In the genomic region with DNA sequence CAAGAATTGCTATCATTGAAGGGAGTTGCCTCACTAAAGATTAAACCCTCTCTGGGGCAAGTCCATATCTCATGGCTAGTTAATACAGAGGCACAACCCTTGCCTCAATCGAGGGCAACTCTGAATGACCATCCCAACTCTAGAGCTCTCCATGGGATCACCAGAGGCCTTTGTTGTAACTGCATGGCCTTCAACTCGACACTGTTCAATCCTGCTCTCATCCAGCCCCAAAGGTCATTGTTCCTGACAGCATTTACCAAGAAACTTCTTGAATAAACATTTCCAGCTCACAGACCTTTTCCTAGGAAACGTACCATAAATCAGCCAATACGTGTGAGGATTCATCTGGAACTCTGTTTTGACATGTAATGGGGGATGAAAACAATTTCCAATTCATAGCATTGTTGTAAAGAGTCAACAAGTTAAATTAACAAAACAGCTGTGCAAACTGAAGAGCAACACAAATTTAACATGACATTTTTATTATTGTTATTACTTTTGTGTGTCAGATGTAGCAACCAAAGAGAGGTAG, we compare ENCODE assay signal across 25 cellular contexts.
"Had no signal": no experiment of that assay in that cellular context is flagged by ENCODE, and none has a peak within 500 bp of the region (broad histone marks: within the 10 kb centered on the region; RNA-seq: fewer than 3 reads in every experiment).

No MANE protein-coding gene starts in this region.

- H3K27me3 Mint-ChIP-seq: progenitor cell of endocrine pancreas; stimulated activated naive B cell treated with anti-CD40 and anti-IgM and Interleukin-4, amounts not matched to agents 10 μg/mL and 1 μg/mL and 100 μg/mL, for 72 hours had no signal

- H2AFZ ChIP-seq: hepatocyte had no signal

- H3K27me3 ChIP-seq: hepatocyte, ovary, testis, tibial nerve, upper lobe of right lung, vagina had no signal

- H3K9me3 ChIP-seq: ovary, testis, tibial nerve, upper lobe of right lung, vagina had no signal

- ATAC-seq: mucosa of descending colon; naive thymus-derived CD8-positive, alpha-beta T cell; right cardiac atrium; stimulated activated naive CD8-positive, alpha-beta T cell treated with anti-CD3 and anti-CD28 coated beads, Interleukin-15, amount 100 ng/mL, for 72 hours; upper lobe of right lung had no signal

- H3K27ac Mint-ChIP-seq: endodermal cell; naive thymus-derived CD8-positive, alpha-beta T cell; progenitor cell of endocrine pancreas; stimulated activated naive B cell treated with anti-CD40 and anti-IgM and Interleukin-4, amounts not matched to agents 10 μg/mL and 1 μg/mL and 100 μg/mL, for 72 hours had no signal

- H3K4me1 Mint-ChIP-seq: naive thymus-derived CD8-positive, alpha-beta T cell; stimulated activated naive B cell treated with anti-CD40 and anti-IgM and Interleukin-4, amounts not matched to agents 10 μg/mL and 1 μg/mL and 100 μg/mL, for 72 hours; stimulated activated naive CD8-positive, alpha-beta T cell treated with anti-CD3 and anti-CD28 coated beads, Interleukin-15, amount 100 ng/mL, for 72 hours had no signal

- H3K4me3 ChIP-seq: coronary artery, hepatocyte, mucosa of descending colon, ovary, testis, tibial nerve, upper lobe of right lung, vagina had no signal

- H3K27ac ChIP-seq: coronary artery, hepatocyte, ovary, testis, tibial nerve, upper lobe of right lung, vagina had no signal

- H3K4me3 Mint-ChIP-seq: endodermal cell; naive thymus-derived CD8-positive, alpha-beta T cell; neural crest cell; stimulated activated naive B cell treated with anti-CD40 and anti-IgM and Interleukin-4, amounts not matched to agents 10 μg/mL and 1 μg/mL and 100 μg/mL, for 72 hours; stimulated activated naive CD8-positive, alpha-beta T cell treated with anti-CD3 and anti-CD28 coated beads, Interleukin-15, amount 100 ng/mL, for 72 hours had no signal

- DNase-seq: effector CD4-positive, alpha-beta T cell; endodermal cell; erythroblast; foreskin melanocyte; head of caudate nucleus; kidney; left cardiac atrium; mammary epithelial cell; mucosa of descending colon; naive thymus-derived CD8-positive, alpha-beta T cell; ovary; right cardiac atrium; stimulated activated CD4-positive, alpha-beta T cell treated with anti-CD3 and anti-CD28 coated beads, Interleukin-4, amount 100 ng/mL, for 1 hour; stimulated activated CD8-positive, alpha-beta memory T cell treated with anti-CD3 and anti-CD28 coated beads, Interleukin-4, amount 100 ng/mL, for 48 hours; stimulated activated naive B cell treated with anti-CD40 and anti-IgM and Interleukin-4, amounts not matched to agents 10 μg/mL and 1 μg/mL and 100 μg/mL, for 72 hours; stimulated activated naive CD8-positive, alpha-beta T cell treated with anti-CD3 and anti-CD28 coated beads, Interleukin-15, amount 100 ng/mL, for 72 hours; testis; upper lobe of right lung had no signal

- H3K4me1 ChIP-seq: testis, tibial nerve, upper lobe of right lung had no signal

- FAIRE-seq: endothelial cell of umbilical vein, kidney had no signal

- H3K4me2 ChIP-seq: hepatocyte had no signal

- H3K79me2 ChIP-seq: hepatocyte had no signal

- H3K36me3 ChIP-seq: ovary, tibial nerve, upper lobe of right lung, vagina had no signal

- H3K36me3 Mint-ChIP-seq: naive thymus-derived CD8-positive, alpha-beta T cell; stimulated activated naive B cell treated with anti-CD40 and anti-IgM and Interleukin-4, amounts not matched to agents 10 μg/mL and 1 μg/mL and 100 μg/mL, for 72 hours had no signal

- H3K9me3 Mint-ChIP-seq: endodermal cell; neural crest cell; stimulated activated naive B cell treated with anti-CD40 and anti-IgM and Interleukin-4, amounts not matched to agents 10 μg/mL and 1 μg/mL and 100 μg/mL, for 72 hours; stimulated activated naive CD8-positive, alpha-beta T cell treated with anti-CD3 and anti-CD28 coated beads, Interleukin-15, amount 100 ng/mL, for 72 hours had no signal
